In the genomic region with DNA sequence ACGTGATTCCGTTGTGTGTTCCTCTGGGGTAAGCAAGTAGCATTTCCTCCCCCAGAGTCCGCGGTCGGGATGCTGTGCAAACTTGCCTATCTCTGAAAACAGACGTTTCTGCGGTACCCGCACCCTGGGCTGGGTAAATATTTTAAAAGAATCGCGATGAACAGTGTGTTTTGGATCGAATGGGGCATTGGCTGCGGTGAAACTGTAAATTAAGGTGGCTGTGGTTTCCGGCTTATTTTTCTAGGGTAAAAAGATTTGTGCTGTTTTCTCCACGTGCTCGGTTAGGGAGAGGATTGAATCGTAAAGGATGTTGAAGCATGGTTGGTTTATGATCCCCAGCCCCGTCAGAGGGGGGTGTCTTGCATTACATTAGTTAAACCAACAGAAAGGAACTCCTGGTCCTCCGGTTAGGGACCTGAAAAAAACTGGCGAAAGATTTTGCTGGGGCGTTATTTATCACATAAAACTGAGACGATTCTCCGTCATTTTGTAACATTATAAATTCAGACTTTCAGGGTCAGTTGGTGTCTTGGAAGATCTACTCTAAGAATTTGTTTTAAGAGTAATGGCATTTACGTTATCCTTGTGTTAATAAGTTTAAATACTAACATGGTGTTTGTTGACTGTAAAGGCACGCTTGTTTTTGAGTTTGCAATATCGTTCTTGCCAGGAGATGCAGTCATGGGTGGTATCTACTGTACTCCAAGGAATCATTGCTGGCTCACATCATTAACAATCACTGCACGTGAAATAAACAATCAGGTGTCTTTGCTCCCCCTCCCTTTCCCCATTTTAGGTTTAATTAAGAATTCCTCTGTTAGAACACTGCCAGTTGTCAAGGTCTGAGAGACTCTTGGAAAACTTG, we compare ENCODE assay signal across 8 cellular contexts. TPM values are rescaled to one million over a fixed set of nuclear protein-coding genes. Genes with fewer than 3 reads are reported as not detected.
A peak's percentile ranks its signal among the peaks of the same experiment; 100 is the strongest.
DNase-seq lines count a peak whose midpoint lies in the region; ATAC-seq and TF ChIP-seq lines count a peak whose summit lies in the region.

No MANE protein-coding gene starts in this region.

- CTCF ChIA-PET in activated naive CD4-positive, alpha-beta T cell treated with anti-CD3 and anti-CD28 coated beads for 36 hours (lab: Charles Lee) = no interaction called here
- CTCF ChIA-PET in RWPE1 (lab: Yijun Ruan, JAX) = no interaction called here

- DNase-seq in activated naive CD4-positive, alpha-beta T cell treated with anti-CD3 and anti-CD28 coated beads for 36 hours = peak; percentile 27
- no peak for DNase-seq in activated naive CD4-positive, alpha-beta T cell treated with Interleukin-2 at 50 U/mL for 16 hours
- peak; percentile 29 for DNase-seq in RWPE1 (ENCODE audit: low spot score)
- DNase-seq in fibroblast of gingiva (ENCODE audit: low read depth) = peak; percentile 15
- DNase-seq in putamen (ENCODE audit: low spot score) = peak; percentile 48
- no peak for DNase-seq in NCI-H1105 (lab: John Stamatoyannopoulos, UW)
- DNase-seq in activated gamma-delta T cell (lab: John Stamatoyannopoulos, UW) = no peak

- H3K27me3 Mint-ChIP-seq in activated naive CD4-positive, alpha-beta T cell treated with anti-CD3 and anti-CD28 coated beads for 36 hours (ENCODE audit: low read depth) = peaks cover 45% of the 10 kb centered on the region

- intact Hi-C loops in activated naive CD4-positive, alpha-beta T cell treated with anti-CD3 and anti-CD28 coated beads for 36 hours (cut with micrococcal nuclease) = loop anchor here (2.0 to 10.0 kb wide), 4 partner anchors 137 to 473 kb away; a partner anchor contains a TSS

- H3K27ac ChIP-seq in RWPE1 = peak overlapping the region; percentile 68; the same call in 1 of the 2 replicates

- H3K4me1 Mint-ChIP-seq in activated naive CD4-positive, alpha-beta T cell treated with anti-CD3 and anti-CD28 coated beads for 36 hours (ENCODE audit: low read depth) = peaks cover 15% of the 10 kb centered on the region

- H3K9me3 Mint-ChIP-seq in activated naive CD4-positive, alpha-beta T cell treated with anti-CD3 and anti-CD28 coated beads for 36 hours = no peaks in the 10 kb centered on the region

- ATAC-seq in GM21367 (IDR thresholded peaks at IDR 0.05; ENCODE audit: unreplicated experiment) = no peak

- no peak for TF ChIP-seq CTCF in RWPE1 (conservative IDR thresholded peaks at IDR 0.05; ENCODE audit: low read depth)

- POLR2A ChIA-PET in RWPE1 (lab: Yijun Ruan, JAX; ENCODE audit: low non-redundant PET) = no interaction called here

- peak overlapping the region; percentile 77 for H3K4me3 Mint-ChIP-seq in activated naive CD4-positive, alpha-beta T cell treated with anti-CD3 and anti-CD28 coated beads for 36 hours

- H3K36me3 Mint-ChIP-seq in activated naive CD4-positive, alpha-beta T cell treated with anti-CD3 and anti-CD28 coated beads for 36 hours (ENCODE audit: low read depth) = peaks cover 2% of the 10 kb centered on the region

- no peak overlapping the region for H3K27ac Mint-ChIP-seq in activated naive CD4-positive, alpha-beta T cell treated with anti-CD3 and anti-CD28 coated beads for 36 hours

RNA-seq across cellular contexts. Expression of a gene that starts 1.4 kb away (rescaled TPM):
- total RNA-seq in activated naive CD4-positive, alpha-beta T cell treated with anti-CD3 and anti-CD28 coated beads for 36 hours = not detected

Comparison
In these comparisons a context has a peak if more than half of its experiments do, and no peak if none do; other contexts are left out.
1. DNase-seq: peak in activated naive CD4-positive, alpha-beta T cell treated with anti-CD3 and anti-CD28 coated beads for 36 hours (single experiment), RWPE1 (single experiment), fibroblast of gingiva (single experiment) and putamen (single experiment); none in activated naive CD4-positive, alpha-beta T cell treated with Interleukin-2 at 50 U/mL for 16 hours (single experiment), NCI-H1105 (single experiment) and activated gamma-delta T cell (single experiment).